Comparison of ENCODE assay signal across 10 cellular contexts in the genomic region with DNA sequence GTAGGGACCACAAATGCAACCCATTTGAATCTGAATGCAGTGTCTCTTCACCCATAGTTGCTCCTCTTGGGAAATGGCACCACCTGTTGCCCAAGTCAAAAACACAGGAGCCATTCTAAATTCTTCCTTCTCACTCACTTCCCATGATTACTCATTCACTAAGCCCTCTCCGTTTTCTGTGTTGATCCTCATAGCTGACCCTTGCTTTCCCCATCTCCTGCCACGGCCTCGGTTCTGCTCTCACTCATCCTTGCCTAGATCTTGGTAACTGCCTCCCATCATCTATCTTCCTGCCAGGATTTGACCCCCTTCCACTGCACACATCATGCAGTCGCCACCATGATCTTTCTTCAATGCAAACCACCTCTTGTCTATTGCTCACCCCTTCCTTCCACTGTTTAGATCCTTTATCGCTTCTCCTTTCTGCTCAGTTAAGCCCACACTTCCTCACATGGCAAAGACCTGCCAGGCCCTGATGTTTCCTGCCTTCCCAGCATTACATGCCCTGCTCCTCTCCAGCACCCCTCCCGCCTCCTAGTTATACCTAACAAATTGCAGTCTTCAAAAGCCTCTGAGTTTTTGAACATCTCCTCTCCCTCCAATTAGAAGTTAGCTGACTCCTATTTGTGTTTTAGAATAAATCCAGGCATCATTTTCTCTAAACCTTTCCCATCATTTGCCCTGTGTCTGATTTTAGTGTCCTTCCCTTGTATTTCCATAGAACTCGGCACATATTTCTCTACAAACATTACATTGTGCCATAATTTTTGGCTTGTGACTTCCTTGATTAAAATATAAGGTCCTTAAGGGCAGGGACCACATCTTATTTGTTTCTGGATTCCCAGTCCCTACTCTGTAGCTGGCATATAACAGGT. TPM values are rescaled to one million over a fixed set of nuclear protein-coding genes. Genes with fewer than 3 reads are reported as not detected.
DNase-seq lines count a peak whose midpoint lies in the region; ATAC-seq and TF ChIP-seq lines count a peak whose summit lies in the region.
"Had no signal": no experiment of that assay in that cellular context is flagged by ENCODE, and none has a peak within 500 bp of the region (broad histone marks: within the 10 kb centered on the region; RNA-seq: fewer than 3 reads in every experiment).

No MANE protein-coding gene starts in this region.

- intact Hi-C loops in PC-3 (cut with micrococcal nuclease) = loop anchor here (1.0 kb wide), 1 partner anchor 255 kb away; no protein-coding TSS in a partner anchor

- H3K4me2 ChIP-seq in PC-3 (ENCODE audit: low read length) (peak overlapping the region; percentile 40; the same call in 1 of the 2 replicates), fibroblast of lung (ENCODE audit: extremely low read depth, insufficient read depth, low read length) (no peak overlapping the region)

- H3K9ac ChIP-seq in PC-3 (ENCODE audit: low read length) = no peak overlapping the region
- H3K9ac ChIP-seq in fibroblast of lung (ENCODE audit: insufficient read depth, low read length) = no peak overlapping the region

- no peak overlapping the region for H3K4me3 Mint-ChIP-seq in stimulated activated naive CD8-positive, alpha-beta T cell treated with anti-CD3 and anti-CD28 coated beads, Interleukin-15, amount 100 ng/mL, for 72 hours

- H3K4me3 ChIP-seq in GM12875 (ENCODE audit: low read depth, low read length) (no peak overlapping the region), PC-3 (ENCODE audit: low read length) (no peak overlapping the region), fibroblast of lung (replicated peaks in 1 of 4; ENCODE audit: control extremely low read depth in 1 of 4, insufficient read depth in 1 of 4, low read depth in 3 of 4, low read length in 4 of 4) (no peak overlapping the region)
- H3K4me3 ChIP-seq: spleen had no signal

- H2AFZ ChIP-seq in PC-3 (ENCODE audit: low read length) = peak overlapping the region; percentile 52
- no peak overlapping the region for H2AFZ ChIP-seq in fibroblast of lung (ENCODE audit: low read length)

- DNase-seq in A172 (ENCODE audit: low spot score) (peak; percentile 34), PC-3 (peak; percentile 55), fibroblast of lung (ENCODE audit: low read depth in 2 of 2) (peak; percentile 7 to 9), NK-92 (lab: John Stamatoyannopoulos, UW; ENCODE audit: unreplicated experiment) (no peak)
- no peak for DNase-seq in stimulated activated naive CD8-positive, alpha-beta T cell treated with anti-CD3 and anti-CD28 coated beads, Interleukin-15, amount 100 ng/mL, for 72 hours
- DNase-seq: amygdala, spleen had no signal

- BruUV-seq in PC-3 (replicated peaks; lab: Mats Ljungman, UMichigan) = no TSS peak

- no peaks in the 10 kb centered on the region for H3F3A ChIP-seq in PC-3 (ENCODE audit: low read length, unreplicated experiment)

- H3K36me3 ChIP-seq in PC-3 (ENCODE audit: low read depth, low read length) (no peaks in the 10 kb centered on the region), fibroblast of lung (ENCODE audit: control insufficient read depth, insufficient read depth, low read length) (no peaks in the 10 kb centered on the region)
- H3K36me3 ChIP-seq: spleen had no signal

- POLR2A ChIA-PET in PC-3 (lab: Charles Lee; ENCODE audit: unreplicated experiment) = no interaction called here

- H3K79me2 ChIP-seq in PC-3 (ENCODE audit: low read length) (no peaks in the 10 kb centered on the region), fibroblast of lung (ENCODE audit: control insufficient read depth, insufficient read depth, low read length) (no peaks in the 10 kb centered on the region)

- ATAC-seq in PC-3 = peak; percentile 65; the same call in 1 of the 2 replicates
- ATAC-seq in GM19351 (IDR thresholded peaks at IDR 0.05; ENCODE audit: unreplicated experiment) = no peak
- ATAC-seq in GM21423 (IDR thresholded peaks at IDR 0.05; ENCODE audit: unreplicated experiment) = no peak
- no peak for ATAC-seq in stimulated activated naive CD8-positive, alpha-beta T cell treated with anti-CD3 and anti-CD28 coated beads, Interleukin-15, amount 100 ng/mL, for 72 hours

- H3K4me1 ChIP-seq in PC-3 (ENCODE audit: insufficient read depth, low read length) (peaks cover 11% of the 10 kb centered on the region), fibroblast of lung (ENCODE audit: control insufficient read depth, extremely low read depth, insufficient read depth, low read length) (no peaks in the 10 kb centered on the region)
- H3K4me1 ChIP-seq: spleen had no signal

- TF ChIP-seq CTCF in GM12875 (IDR thresholded peaks at IDR 0.05; ENCODE audit: borderline replicate concordance, insufficient read depth, low read depth, low read length) (peak; percentile 32; the same call in 1 of the 2 replicates), PC-3 (conservative IDR thresholded peaks at IDR 0.05; ENCODE audit: low read depth, low read length) (peak; percentile 57), fibroblast of lung (conservative IDR thresholded peaks at IDR 0.05 in 1 of 2, IDR thresholded peaks at IDR 0.05 in 1 of 2; ENCODE audit: low read depth in 1 of 2, low read length in 2 of 2) (peak in 1 of 2 donors; percentile 18)

- H3K9me2 ChIP-seq in PC-3 (replicated peaks; ENCODE audit: low read length) = no peaks in the 10 kb centered on the region

- H3K27ac ChIP-seq in PC-3 (ENCODE audit: low read length) (no peak overlapping the region), fibroblast of lung (ENCODE audit: insufficient read depth, low read length) (no peak overlapping the region)
- H3K27ac ChIP-seq: spleen had no signal

- H3K9me3 Mint-ChIP-seq in stimulated activated naive CD8-positive, alpha-beta T cell treated with anti-CD3 and anti-CD28 coated beads, Interleukin-15, amount 100 ng/mL, for 72 hours = peaks cover 0 to 11% of the 10 kb centered on the region in 2 donors

- H3K27me3 ChIP-seq in PC-3 (ENCODE audit: low read length) = no peaks in the 10 kb centered on the region
- no peaks in the 10 kb centered on the region for H3K27me3 ChIP-seq in fibroblast of lung (ENCODE audit: control insufficient read depth, insufficient read depth, low read length)

- H4K20me1 ChIP-seq in PC-3 (ENCODE audit: low read length) (no peaks in the 10 kb centered on the region), fibroblast of lung (ENCODE audit: control insufficient read depth, extremely low read depth, insufficient read depth, low read length) (no peaks in the 10 kb centered on the region)

- CTCF ChIA-PET in PC-3 (lab: Charles Lee) = no interaction called here

- H3K27me3 Mint-ChIP-seq in stimulated activated naive CD8-positive, alpha-beta T cell treated with anti-CD3 and anti-CD28 coated beads, Interleukin-15, amount 100 ng/mL, for 72 hours = peaks cover 56% of the 10 kb centered on the region

- H3K27ac Mint-ChIP-seq in stimulated activated naive CD8-positive, alpha-beta T cell treated with anti-CD3 and anti-CD28 coated beads, Interleukin-15, amount 100 ng/mL, for 72 hours = no peak overlapping the region

- H3K4me1 Mint-ChIP-seq in stimulated activated naive CD8-positive, alpha-beta T cell treated with anti-CD3 and anti-CD28 coated beads, Interleukin-15, amount 100 ng/mL, for 72 hours = no peaks in the 10 kb centered on the region

- H3K9me3 ChIP-seq in PC-3 (ENCODE audit: low read length) (no peaks in the 10 kb centered on the region), fibroblast of lung (ENCODE audit: control insufficient read depth, insufficient read depth, low read depth, low read length) (no peaks in the 10 kb centered on the region)

RNA-seq across cellular contexts. Expression of gene CPN1, which starts 19.2 kb away (rescaled TPM):
- total RNA-seq in A172 (2014; rRNA removed; shearing (Covaris generic)) = not detected in 2 replicates
- not detected in 2 replicates for total RNA-seq in PC-3 (2014; rRNA removed)
- total RNA-seq in fibroblast of lung = not detected in 2 replicates
- polyA plus RNA-seq in fibroblast of lung = not detected in 2 replicates
- not detected in 2 replicates for polyA plus RNA-seq in fibroblast of lung (2012)
- not detected in 2 replicates for polyA minus RNA-seq in fibroblast of lung (ENCODE audit: low replicate concordance)
- total RNA-seq: spleen had no signal
- polyA plus RNA-seq: spleen had no signal

Comparison
In these comparisons a context has a peak if more than half of its experiments do, and no peak if none do; other contexts are left out.
1. DNase-seq: peak in A172 (single experiment), PC-3 (single experiment) and fibroblast of lung (2 of 2); none in NK-92 (single experiment) and stimulated activated naive CD8-positive, alpha-beta T cell treated with anti-CD3 and anti-CD28 coated beads, Interleukin-15, amount 100 ng/mL, for 72 hours (0 of 2).